ENCODE assay signal across 22 cellular contexts in the genomic region with DNA sequence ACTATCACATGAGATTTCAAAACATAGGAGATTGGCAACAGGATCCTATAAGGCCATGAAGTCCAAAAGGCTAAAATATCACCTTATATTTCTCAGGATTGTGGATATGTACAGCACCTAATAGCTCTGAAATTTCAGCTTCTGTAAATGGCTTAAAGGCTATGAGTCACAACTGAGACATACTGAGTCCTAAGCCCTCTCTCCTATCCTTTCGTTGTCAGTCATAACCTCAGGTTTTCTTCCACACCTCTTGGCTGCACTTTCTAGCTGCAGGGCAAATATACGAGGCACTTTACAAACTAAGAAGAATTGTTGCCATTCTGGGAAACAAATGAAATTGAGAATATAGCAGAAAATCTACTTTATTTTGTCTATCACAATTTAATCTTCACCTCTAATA.
"Had no signal": no experiment of that assay in that cellular context is flagged by ENCODE, and none has a peak within 500 bp of the region (broad histone marks: within the 10 kb centered on the region; RNA-seq: fewer than 3 reads in every experiment).

No MANE protein-coding gene starts in this region.

- H3K27me3 ChIP-seq: body of pancreas, ovary, spleen, tibial nerve had no signal

- H3K9me3 ChIP-seq: body of pancreas, ovary, psoas muscle, spleen, tibial nerve had no signal

- H3K4me3 ChIP-seq: body of pancreas, coronary artery, dorsolateral prefrontal cortex, ovary, psoas muscle, spleen, tibial nerve had no signal

- ATAC-seq: body of pancreas; left colon; naive thymus-derived CD4-positive, alpha-beta T cell; psoas muscle; right cardiac atrium had no signal

- DNase-seq: activated CD4-positive, alpha-beta T cell treated with anti-CD3 and anti-CD28 coated beads for 48 hours; activated CD4-positive, alpha-beta T cell treated with anti-CD3 and anti-CD28 coated beads, Interleukin-2, amount 50 U/mL, for 48 hours; activated CD8-positive, alpha-beta memory T cell treated with anti-CD3 and anti-CD28 coated beads for 24 hours; activated effector memory CD4-positive, alpha-beta T cell treated with Interleukin-2 at 50 U/mL for 16 hours; activated naive CD4-positive, alpha-beta T cell treated with Interleukin-2 at 50 U/mL for 16 hours; aorta; body of pancreas; dorsolateral prefrontal cortex; effector memory CD4-positive, alpha-beta T cell; head of caudate nucleus; hippocampal formation; left colon; naive thymus-derived CD4-positive, alpha-beta T cell; ovary; psoas muscle; right cardiac atrium; spleen; stimulated activated CD4-positive, alpha-beta T cell treated with anti-CD3 and anti-CD28 coated beads, Interleukin-2, amount 100 ng/mL, for 48 hours; stimulated activated naive CD4-positive, alpha-beta T cell treated with Interleukin-2 at 50 U/mL for 16 hours had no signal

- FAIRE-seq: keratinocyte had no signal

- H3K36me3 ChIP-seq: ovary, spleen, tibial nerve had no signal
